ENCODE assay signal across 13 cellular contexts in genomic region chr17:31568140-31568938, GRCh38.
DNase-seq lines count a peak whose midpoint lies in the region; ATAC-seq and TF ChIP-seq lines count a peak whose summit lies in the region.
"Had no signal": no experiment of that assay in that cellular context is flagged by ENCODE, and none has a peak within 500 bp of the region (broad histone marks: within the 10 kb centered on the region; RNA-seq: fewer than 3 reads in every experiment).

No MANE protein-coding gene starts in this region.

- TF ChIP-seq POLR2A in esophagus muscularis mucosa (IDR thresholded peaks at IDR 0.05; ENCODE audit: low read depth) = no peak

- peak overlapping the region; percentile 5 to 77 (median 61) for H3K4me3 Mint-ChIP-seq in naive B cell
- H3K4me3 Mint-ChIP-seq: activated T-cell treated with anti-CD3 and anti-CD28 coated beads, Interleukin-2, amount 50 U/mL, for 4 hours; H9 had no signal

- peak overlapping the region; percentile 79 to 87 (median 83) for H3K27ac ChIP-seq in esophagus muscularis mucosa (replicated peaks in 1 of 4)
- H3K27ac ChIP-seq in thoracic aorta = peak overlapping the region; percentile 44 to 88

- H3K27me3 Mint-ChIP-seq in naive B cell = no peaks in the 10 kb centered on the region

- peaks cover 0 to 1% (median 0%) of the 10 kb centered on the region in 7 donors for H3K9me3 Mint-ChIP-seq in naive B cell
- H3K9me3 Mint-ChIP-seq: activated T-cell treated with anti-CD3 and anti-CD28 coated beads, Interleukin-2, amount 50 U/mL, for 4 hours; H9 had no signal

- ATAC-seq in naive B cell (ENCODE audit: low read depth in 2 of 2) = peak in 1 of 2 donors; percentile 32
- ATAC-seq in thoracic aorta (ENCODE audit: insufficient number of reproducible peaks, low FRiP score, low read depth) = no peak
- ATAC-seq in HG03097 (IDR thresholded peaks at IDR 0.05; ENCODE audit: low FRiP score, unreplicated experiment) = no peak
- no peak for ATAC-seq in HG03460 (IDR thresholded peaks at IDR 0.05; ENCODE audit: unreplicated experiment)
- ATAC-seq: activated T-cell treated with anti-CD3 and anti-CD28 coated beads, Interleukin-2, amount 50 U/mL, for 4 hours; stimulated activated naive CD8-positive, alpha-beta T cell treated with anti-CD3 and anti-CD28 coated beads, Interleukin-15, Interleukin-2, amounts not matched to agents 100 U/mL and 50 U/mL, for 24 hours had no signal

- H3K36me3 ChIP-seq in esophagus muscularis mucosa (no peaks in the 10 kb centered on the region), thoracic aorta (no peaks in the 10 kb centered on the region)

- WGBS in esophagus muscularis mucosa = 91% methylated on average over 14 of the region's 16 CpGs

- H3K9me3 ChIP-seq in esophagus muscularis mucosa (no peaks in the 10 kb centered on the region), thoracic aorta (no peaks in the 10 kb centered on the region)

- intact Hi-C loops in esophagus muscularis mucosa (cut with DNase I) = no loop called here

- H3K36me3 Mint-ChIP-seq in naive B cell = no peaks in the 10 kb centered on the region

- peaks cover 10 to 19% (median 17%) of the 10 kb centered on the region in 3 donors for H3K4me1 Mint-ChIP-seq in naive B cell

- H3K27me3 ChIP-seq in esophagus muscularis mucosa (no peaks in the 10 kb centered on the region), thoracic aorta (replicated peaks; ENCODE audit: insufficient read depth) (no peaks in the 10 kb centered on the region)

- TF ChIP-seq EP300 in esophagus muscularis mucosa (IDR thresholded peaks at IDR 0.05) = no peak

- DNase-seq in MV-4-11 (lab: John Stamatoyannopoulos, UW) = peak; percentile 1
- no peak for DNase-seq in esophagus muscularis mucosa (ENCODE audit: extremely low spot score)
- no peak for DNase-seq in naive B cell
- DNase-seq in thoracic aorta (ENCODE audit: low spot score) = no peak
- no peak for DNase-seq in activated CD8-positive, alpha-beta memory T cell treated with anti-CD3 and anti-CD28 coated beads for 24 hours
- DNase-seq: activated CD4-positive, CD25-positive, alpha-beta regulatory T cell treated with anti-CD3 and anti-CD28 coated beads, Interleukin-2, amount 50 U/mL, for 72 hours; activated T-cell treated with anti-CD3 and anti-CD28 coated beads, Interleukin-2, amount 50 U/mL, for 4 hours; GDM1; H9; stimulated activated naive CD8-positive, alpha-beta T cell treated with anti-CD3 and anti-CD28 coated beads, Interleukin-15, Interleukin-2, amounts not matched to agents 100 U/mL and 50 U/mL, for 24 hours; T-helper 1 cell had no signal

- H3K4me1 ChIP-seq in esophagus muscularis mucosa = peaks cover 86 to 100% (median 98%) of the 10 kb centered on the region in 4 donors
- H3K4me1 ChIP-seq in thoracic aorta (ENCODE audit: control insufficient read depth in 1 of 2, low read depth in 2 of 2) = peaks cover 56 to 97% of the 10 kb centered on the region in 2 donors

- TF ChIP-seq CTCF in esophagus muscularis mucosa (IDR thresholded peaks at IDR 0.05) (no peak), thoracic aorta (IDR thresholded peaks at IDR 0.05) (no peak)

- peak overlapping the region in 1 of 6 donors; percentile 39 for H3K27ac Mint-ChIP-seq in naive B cell
- H3K27ac Mint-ChIP-seq: H9 had no signal

- H3K4me3 ChIP-seq in esophagus muscularis mucosa (peak overlapping the region in 1 of 4 donors; percentile 0), thoracic aorta (peak overlapping the region; percentile 8)
